29 cellular contexts compared by ENCODE assay signal in the genomic region with DNA sequence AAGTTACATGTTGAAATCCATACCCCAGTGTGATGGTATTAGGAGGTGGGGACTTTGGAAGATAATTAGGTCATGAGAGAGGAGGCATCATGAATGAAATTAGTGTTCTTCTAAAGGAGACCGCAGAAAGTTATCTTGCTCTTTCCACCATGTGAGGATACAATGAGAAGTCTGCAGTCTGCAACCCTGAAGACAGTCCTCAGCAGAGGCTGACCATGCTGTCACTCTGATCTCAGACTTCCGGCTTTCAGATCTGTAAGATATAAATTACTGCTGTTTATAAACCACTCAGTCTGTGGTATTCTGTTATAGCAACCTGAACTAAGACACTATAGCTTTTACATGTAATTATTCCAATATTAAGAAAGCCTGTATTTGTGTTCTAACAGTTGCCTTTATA.
"Had no signal": no experiment of that assay in that cellular context is flagged by ENCODE, and none has a peak within 500 bp of the region (broad histone marks: within the 10 kb centered on the region; RNA-seq: fewer than 3 reads in every experiment).

No MANE protein-coding gene starts in this region.

- FAIRE-seq: islet of Langerhans, kidney, pancreas had no signal

- H3K27ac ChIP-seq: left lung, lower lobe of right lung, pancreas, prostate gland, skin epidermis, spleen, tibial nerve, uterus had no signal

- ATAC-seq: left colon; left lung; lower lobe of right lung; naive thymus-derived CD8-positive, alpha-beta T cell; pancreas; right cardiac atrium; sciatic nerve; stimulated activated memory B cell treated with anti-CD40 and anti-IgM and Interleukin-4, amounts not matched to agents 10 μg/mL and 1 μg/mL and 100 μg/mL, for 72 hours; stimulated activated naive CD8-positive, alpha-beta T cell treated with anti-CD3 and anti-CD28 coated beads, Interleukin-15, amount 100 ng/mL, for 72 hours had no signal

- DNase-seq: hypothalamus; immature natural killer cell; kidney; left colon; left lung; lower lobe of right lung; mammary epithelial cell; mesenchymal stem cell; naive thymus-derived CD8-positive, alpha-beta T cell; nucleus accumbens; pancreas; posterior cingulate gyrus; retina; right cardiac atrium; spleen; stimulated activated CD4-positive, alpha-beta T cell treated with anti-CD3 and anti-CD28 coated beads, Interleukin-1b, Interleukin-23, amount 100 ng/mL, for 48 hours; stimulated activated CD4-positive, alpha-beta T cell treated with anti-CD3 and anti-CD28 coated beads, Interleukin-2, amount 100 ng/mL, for 48 hours; stimulated activated CD4-positive, alpha-beta T cell treated with anti-CD3 and anti-CD28 coated beads, Interleukin-4, amount 100 ng/mL, for 4 hours; stimulated activated CD8-positive, alpha-beta memory T cell treated with anti-CD3 and anti-CD28 coated beads, Interleukin-4, amount 100 ng/mL, for 48 hours; stimulated activated naive CD4-positive, alpha-beta T cell treated with Interleukin-2 at 50 U/mL for 16 hours; stimulated activated naive CD8-positive, alpha-beta T cell treated with anti-CD3 and anti-CD28 coated beads, Interleukin-15, amount 100 ng/mL, for 72 hours; substantia nigra; uterus had no signal

- H3K9me3 ChIP-seq: left lung, lower lobe of right lung, pancreas, prostate gland, tibial nerve, uterus had no signal

- H3K27me3 ChIP-seq: left lung, tibial nerve, uterus had no signal

- H3K4me1 ChIP-seq: left lung, lower lobe of right lung, pancreas, prostate gland, spleen, tibial nerve, uterus had no signal

- H3K4me3 ChIP-seq: left lung, lower lobe of right lung, pancreas, prostate gland, skin epidermis, spleen, tibial nerve, uterus had no signal

- H3K36me3 ChIP-seq: left lung, lower lobe of right lung, pancreas, prostate gland, spleen, tibial nerve, uterus had no signal
